1 cellular context compared by ENCODE assay signal in the genomic region with DNA sequence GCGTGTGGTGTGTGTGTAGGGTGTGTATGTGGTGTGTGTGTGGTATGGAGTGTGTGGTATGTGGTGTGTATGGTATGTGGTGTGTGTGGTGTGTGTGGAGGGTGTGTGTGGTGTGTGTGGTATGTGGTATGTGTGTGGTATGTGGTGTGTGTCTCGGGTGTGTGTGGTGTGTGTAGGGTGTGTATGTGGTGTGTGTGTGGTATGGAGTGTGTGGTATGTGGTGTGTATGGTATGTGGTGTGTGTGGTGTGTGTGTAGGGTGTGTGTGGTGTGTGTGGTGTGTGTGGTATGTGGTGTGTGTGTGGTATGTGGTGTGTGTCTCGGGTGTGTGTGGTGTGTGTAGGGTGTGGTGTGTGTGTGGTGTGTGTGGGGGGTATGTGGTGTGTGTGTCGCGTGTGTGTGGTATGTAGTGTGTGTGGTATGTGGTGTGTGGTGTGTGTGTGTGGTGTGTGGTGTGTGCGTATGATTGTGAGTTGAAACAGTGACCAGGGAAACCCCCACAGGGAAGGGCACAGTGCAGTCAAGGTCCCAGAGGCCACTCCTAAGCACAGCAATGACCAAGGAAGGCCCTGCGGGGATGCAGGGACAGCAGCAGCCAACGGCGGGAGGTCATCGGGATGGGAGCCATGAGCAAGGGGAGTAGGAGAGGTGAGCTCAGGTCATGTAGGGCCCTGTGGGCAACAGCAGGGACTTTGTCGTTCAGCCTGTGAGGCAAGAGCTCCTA.
TF ChIP-seq lines count a peak whose summit lies in the region.

No MANE protein-coding gene starts in this region.

TF ChIP-seq in K562, 482 proteins besides CTCF, POLR2A, EP300 and RAD21:
- TF ChIP-seq PHF20 (IDR thresholded peaks at IDR 0.05; ENCODE audit: partially characterized antibody) (peak; percentile 78), TBL1XR1 (IDR thresholded peaks at IDR 0.05; ENCODE audit: low read length in 2 of 2) (no peak), TEAD1 (CRISPR knock-in tag; IDR thresholded peaks at IDR 0.05) (peak in 1 of 2 experiments; percentile 50; a peak in 1 of 4 replicates), CBX1 (IDR thresholded peaks at IDR 0.05; ENCODE audit: low read depth) (0 out of 2 replicates have a peak, but pooled peaks have one; percentile 20), SMAD2 (IDR thresholded peaks at IDR 0.05; ENCODE audit: low read depth, low read length) (no peak), ZNF740 (CRISPR knock-in tag; IDR thresholded peaks at IDR 0.05) (peak; percentile 61; the same call in 1 of the 2 replicates), ZNF740 (tag; IDR thresholded peaks at IDR 0.05) (no peak), ADNP (tag; IDR thresholded peaks at IDR 0.05) (peak; percentile 88), CHD4 (IDR thresholded peaks at IDR 0.05; ENCODE audit: insufficient read depth, insufficient replicate concordance, low read depth, low read length, poor library complexity, severe bottlenecking) (peak; percentile 57), ZNF696 (CRISPR knock-in tag; conservative IDR thresholded peaks at IDR 0.05) (no peak), UBTF (IDR thresholded peaks at IDR 0.05; ENCODE audit: borderline replicate concordance in 1 of 2, low read depth in 2 of 2, low read length in 2 of 2) (0 out of 4 replicates have a peak, but pooled peaks of 1 of the 2 experiments have one; percentile 35), ETS2 (tag; IDR thresholded peaks at IDR 0.05; ENCODE audit: borderline replicate concordance, poor library complexity, severe bottlenecking) (no peak), ELF1 (tag; IDR thresholded peaks at IDR 0.05) (no peak), RCOR1 (IDR thresholded peaks at IDR 0.05; ENCODE audit: borderline replicate concordance in 1 of 2, low read depth in 2 of 2, low read length in 2 of 2) (0 out of 4 replicates have a peak, but pooled peaks of 1 of the 2 experiments have one; percentile 18), PHF21A (IDR thresholded peaks at IDR 0.05; ENCODE audit: borderline replicate concordance, low read depth) (no peak), FOXJ3 (CRISPR knock-in tag; IDR thresholded peaks at IDR 0.05) (no peak), ZBTB1 (CRISPR knock-in tag; IDR thresholded peaks at IDR 0.05; ENCODE audit: borderline replicate concordance, low read depth) (no peak), PRMT5 (CRISPR knock-in tag; IDR thresholded peaks at IDR 0.05) (no peak), ATF7 (IDR thresholded peaks at IDR 0.05) (no peak), NFRKB (IDR thresholded peaks at IDR 0.05; ENCODE audit: low read depth) (no peak), KDM1A (IDR thresholded peaks at IDR 0.05) (0 out of 4 replicates have a peak, but pooled peaks of 1 of the 2 experiments have one; percentile 20), POLR2AphosphoS2 (IDR thresholded peaks at IDR 0.05; ENCODE audit: low read length) (no peak), CTBP1 (IDR thresholded peaks at IDR 0.05; ENCODE audit: borderline replicate concordance) (0 out of 2 replicates have a peak, but pooled peaks have one; percentile 45)
- TF ChIP-seq, protein P1, sequence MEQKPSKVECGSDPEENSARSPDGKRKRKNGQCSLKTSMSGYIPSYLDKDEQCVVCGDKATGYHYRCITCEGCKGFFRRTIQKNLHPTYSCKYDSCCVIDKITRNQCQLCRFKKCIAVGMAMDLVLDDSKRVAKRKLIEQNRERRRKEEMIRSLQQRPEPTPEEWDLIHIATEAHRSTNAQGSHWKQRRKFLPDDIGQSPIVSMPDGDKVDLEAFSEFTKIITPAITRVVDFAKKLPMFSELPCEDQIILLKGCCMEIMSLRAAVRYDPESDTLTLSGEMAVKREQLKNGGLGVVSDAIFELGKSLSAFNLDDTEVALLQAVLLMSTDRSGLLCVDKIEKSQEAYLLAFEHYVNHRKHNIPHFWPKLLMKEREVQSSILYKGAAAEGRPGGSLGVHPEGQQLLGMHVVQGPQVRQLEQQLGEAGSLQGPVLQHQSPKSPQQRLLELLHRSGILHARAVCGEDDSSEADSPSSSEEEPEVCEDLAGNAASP (IDR thresholded peaks at IDR 0.05) = peak; percentile 45; the same call in 1 of the 2 replicates
- TF ChIP-seq, protein P2, sequence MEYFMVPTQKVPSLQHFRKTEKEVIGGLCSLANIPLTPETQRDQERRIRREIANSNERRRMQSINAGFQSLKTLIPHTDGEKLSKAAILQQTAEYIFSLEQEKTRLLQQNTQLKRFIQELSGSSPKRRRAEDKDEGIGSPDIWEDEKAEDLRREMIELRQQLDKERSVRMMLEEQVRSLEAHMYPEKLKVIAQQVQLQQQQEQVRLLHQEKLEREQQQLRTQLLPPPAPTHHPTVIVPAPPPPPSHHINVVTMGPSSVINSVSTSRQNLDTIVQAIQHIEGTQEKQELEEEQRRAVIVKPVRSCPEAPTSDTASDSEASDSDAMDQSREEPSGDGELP (CRISPR knock-in tag; IDR thresholded peaks at IDR 0.05; ENCODE audit: borderline replicate concordance) = 0 out of 2 replicates have a peak, but pooled peaks have one; percentile 25
